Comparison of ENCODE assay signal across 1 cellular context in the genomic region with DNA sequence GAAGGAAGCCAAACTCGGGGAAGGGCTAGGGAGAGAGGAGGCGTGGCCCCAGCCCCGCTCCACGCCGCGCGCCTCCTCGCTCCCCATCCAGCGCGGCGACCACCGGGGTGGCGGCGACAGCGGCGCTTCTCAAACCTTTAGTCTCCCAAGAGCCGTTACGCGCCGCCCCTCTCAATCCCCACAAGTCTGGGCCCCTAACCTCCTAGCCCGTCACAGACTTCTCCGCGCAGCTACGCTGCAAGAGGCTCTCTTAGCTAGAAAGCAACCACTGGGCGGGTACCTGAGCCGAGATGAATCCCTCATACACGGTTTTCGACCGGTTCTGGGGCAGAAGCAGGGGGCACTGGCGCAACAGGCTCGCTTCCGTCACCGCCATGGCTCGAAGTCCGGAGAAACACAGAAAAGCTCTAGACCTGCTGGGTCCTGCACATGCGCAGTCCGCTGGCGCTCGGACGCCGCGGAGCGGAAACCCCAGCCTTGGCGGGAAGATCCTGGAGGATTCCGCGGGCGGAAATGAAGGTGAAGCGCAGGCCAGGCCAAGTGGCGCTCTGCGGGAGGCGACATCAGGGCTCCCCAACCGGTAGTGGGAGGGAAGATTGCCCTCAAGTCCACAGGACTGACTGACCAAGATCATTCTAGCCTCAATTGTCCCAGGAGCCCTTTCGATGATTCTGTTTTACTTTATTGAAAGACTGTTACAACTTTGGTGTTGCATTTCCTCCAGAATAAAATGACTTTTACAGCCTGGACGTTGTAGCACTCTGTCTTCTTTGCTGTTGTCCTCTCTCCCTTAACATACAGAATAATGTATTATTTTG.
A peak's percentile ranks its signal among the peaks of the same experiment; 100 is the strongest.
TF ChIP-seq lines count a peak whose summit lies in the region.

Gene FANCL, minus strand, starts transcription at position 388 of the 818 bp plus-strand sequence. Its CDS starts 12 bp downstream, at position 376.

TF ChIP-seq in liver, 16 proteins besides CTCF, POLR2A, EP300 and RAD21 (continued from another document):
- no peak for TF ChIP-seq ATF3 (IDR thresholded peaks at IDR 0.05)
- peak; percentile 91 for TF ChIP-seq YY1 (IDR thresholded peaks at IDR 0.05)
- TF ChIP-seq FOXA1 (IDR thresholded peaks at IDR 0.05) = no peak
- TF ChIP-seq NR2F2 (IDR thresholded peaks at IDR 0.05) = no peak
- peak in 1 of 2 donors; percentile 26 for TF ChIP-seq RXRA (IDR thresholded peaks at IDR 0.05)
